Comparison of ENCODE assay signal across 11 cellular contexts in the genomic region with DNA sequence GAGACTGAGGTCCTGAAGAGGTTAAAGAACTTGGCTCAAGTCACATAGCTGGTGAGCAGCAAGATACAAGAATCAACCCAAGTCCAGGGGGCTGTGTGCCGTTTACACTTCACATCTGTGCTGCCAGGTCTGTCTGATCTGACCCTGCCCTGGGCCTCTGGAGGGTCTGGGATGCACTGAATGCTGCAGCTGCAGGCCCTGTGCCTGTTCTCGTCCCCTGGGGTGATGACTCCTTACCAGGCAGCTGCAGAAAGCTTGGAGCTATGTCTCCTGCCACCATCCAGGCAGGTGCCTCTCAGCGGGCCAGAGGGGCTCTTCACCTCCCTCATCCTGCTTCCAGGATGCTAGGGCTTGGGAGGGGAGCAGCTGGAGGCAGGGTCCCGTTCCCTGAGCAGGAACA.
A peak's percentile ranks its signal among the peaks of the same experiment; 100 is the strongest.
DNase-seq lines count a peak whose midpoint lies in the region; FAIRE-seq and TF ChIP-seq lines count a peak whose summit lies in the region.
"Had no signal": no experiment of that assay in that cellular context is flagged by ENCODE, and none has a peak within 500 bp of the region (broad histone marks: within the 10 kb centered on the region; RNA-seq: fewer than 3 reads in every experiment).

No MANE protein-coding gene starts in this region.

- H3K4me2 ChIP-seq in BLaER1: peak overlapping the region; percentile 50
- no peak overlapping the region for H3K4me2 ChIP-seq in osteoblast (ENCODE audit: insufficient read depth, low read length)
- H3K4me2 ChIP-seq: A549 had no signal

- TF ChIP-seq CTCF in HEK293 (tag by site-specific recombination; IDR thresholded peaks at IDR 0.05) (no peak), esophagus squamous epithelium (IDR thresholded peaks at IDR 0.05) (no peak), osteoblast (IDR thresholded peaks at IDR 0.05; ENCODE audit: extremely low read depth, low read depth, low read length) (no peak)

- H3K4me3 ChIP-seq in BLaER1 (no peak overlapping the region), HEK293 (ENCODE audit: low read depth, low read length) (no peak overlapping the region), esophagus squamous epithelium (no peak overlapping the region), osteoblast (ENCODE audit: insufficient read depth, low read length) (no peak overlapping the region)
- H3K4me3 ChIP-seq: A549 had no signal

- TF ChIP-seq POLR2A in esophagus squamous epithelium (IDR thresholded peaks at IDR 0.05) (no peak), GM12892 (IDR thresholded peaks at IDR 0.05; ENCODE audit: low read depth, low read length) (no peak)

- peaks cover 96% of the 10 kb centered on the region for H4K20me1 ChIP-seq in BLaER1
- no peaks in the 10 kb centered on the region for H4K20me1 ChIP-seq in osteoblast (ENCODE audit: insufficient read depth, low read length)

- CTCF ChIA-PET in HEK293 (lab: Yijun Ruan, JAX): interaction anchor here (0.6 to 3.2 kb wide), 8 partner anchors 9 to 232 kb away, joined by 3 to 13 read pairs (median 4); no protein-coding TSS in a partner anchor

- intact Hi-C loops in esophagus squamous epithelium (cut with DNase I): no loop called here

- H3K36me3 ChIP-seq in BLaER1: peaks cover 48% of the 10 kb centered on the region
- H3K36me3 ChIP-seq in HEK293 (ENCODE audit: control insufficient read depth in 2 of 2, insufficient read depth in 1 of 2, low read length in 2 of 2): no peaks in the 10 kb centered on the region
- H3K36me3 ChIP-seq in esophagus squamous epithelium: no peaks in the 10 kb centered on the region
- no peaks in the 10 kb centered on the region for H3K36me3 ChIP-seq in osteoblast (ENCODE audit: insufficient read depth, low read length)

- no peak overlapping the region for H3K27ac ChIP-seq in BLaER1
- no peak overlapping the region for H3K27ac ChIP-seq in HEK293 (ENCODE audit: extremely low read depth, low read depth, low read length)
- H3K27ac ChIP-seq in esophagus squamous epithelium: peak overlapping the region in 3 of 4 donors; percentile 16 to 78 (median 68)
- no peak overlapping the region for H3K27ac ChIP-seq in osteoblast (ENCODE audit: low read depth, low read length)
- H3K27ac ChIP-seq: HL-60 had no signal

- no peaks in the 10 kb centered on the region for H3K79me2 ChIP-seq in osteoblast (ENCODE audit: insufficient read depth, low read length)

- no peak for FAIRE-seq in GM12892 (lab: Jason Lieb, UNC)

- no peak overlapping the region for H3K9ac ChIP-seq in BLaER1

- H3K27me3 ChIP-seq in BLaER1 (no peaks in the 10 kb centered on the region), esophagus squamous epithelium (no peaks in the 10 kb centered on the region), osteoblast (ENCODE audit: insufficient read depth, low read length) (peaks cover 25% of the 10 kb centered on the region)

- 68 to 71% methylated on average over 1 to 2 of the region's 4 CpGs for WGBS in esophagus squamous epithelium, 2 donors

- POLR2A ChIA-PET in HEK293 (lab: Yijun Ruan, JAX): no interaction called here

- no peak overlapping the region for H2AFZ ChIP-seq in osteoblast (ENCODE audit: low read length)

- DNase-seq in esophagus squamous epithelium (lab: John Stamatoyannopoulos, UW): no peak
- DNase-seq in osteoblast (ENCODE audit: insufficient read length, low spot score, missing footprints): peak; percentile 68
- DNase-seq in epidermal melanocyte (ENCODE audit: insufficient read length, low spot score): no peak
- no peak for DNase-seq in GM12892 (ENCODE audit: insufficient read length)
- DNase-seq: CD4-positive, CD25-positive, alpha-beta regulatory T cell; DMS53; GF-D8 had no signal

- peaks cover 60% of the 10 kb centered on the region for H3K4me1 ChIP-seq in BLaER1
- no peaks in the 10 kb centered on the region for H3K4me1 ChIP-seq in HEK293 (ENCODE audit: control insufficient read depth, insufficient read depth, low read length)
- peaks cover 0 to 46% (median 9%) of the 10 kb centered on the region in 3 donors for H3K4me1 ChIP-seq in esophagus squamous epithelium
- H3K4me1 ChIP-seq in osteoblast (ENCODE audit: insufficient read depth, low read length): peaks cover 3% of the 10 kb centered on the region

- no peaks in the 10 kb centered on the region for H3K9me3 ChIP-seq in BLaER1
- H3K9me3 ChIP-seq in HEK293 (ENCODE audit: control insufficient read depth, insufficient read depth, low read depth, low read length): no peaks in the 10 kb centered on the region
- H3K9me3 ChIP-seq in esophagus squamous epithelium: no peaks in the 10 kb centered on the region
- H3K9me3 ChIP-seq in osteoblast (ENCODE audit: low read depth, low read length): no peaks in the 10 kb centered on the region
- H3K9me3 ChIP-seq: A549 had no signal

TF ChIP-seq in HEK293, 187 proteins besides CTCF, POLR2A, EP300 and RAD21:
- TF ChIP-seq ELK4 (IDR thresholded peaks at IDR 0.05; ENCODE audit: borderline replicate concordance, low read depth, low read length) (no peak), ZIC2 (tag by site-specific recombination; IDR thresholded peaks at IDR 0.05) (peak; percentile 19; the same call in 1 of the 2 replicates), ZBTB21 (tag by site-specific recombination; IDR thresholded peaks at IDR 0.05) (no peak), ZNF398 (tag by site-specific recombination; IDR thresholded peaks at IDR 0.05) (no peak), HIC1 (tag by site-specific recombination; IDR thresholded peaks at IDR 0.05) (no peak), ZNF366 (tag by site-specific recombination; conservative IDR thresholded peaks at IDR 0.05) (no peak), SP3 (tag by site-specific recombination; IDR thresholded peaks at IDR 0.05) (no peak)
- TF ChIP-seq, protein P1, sequence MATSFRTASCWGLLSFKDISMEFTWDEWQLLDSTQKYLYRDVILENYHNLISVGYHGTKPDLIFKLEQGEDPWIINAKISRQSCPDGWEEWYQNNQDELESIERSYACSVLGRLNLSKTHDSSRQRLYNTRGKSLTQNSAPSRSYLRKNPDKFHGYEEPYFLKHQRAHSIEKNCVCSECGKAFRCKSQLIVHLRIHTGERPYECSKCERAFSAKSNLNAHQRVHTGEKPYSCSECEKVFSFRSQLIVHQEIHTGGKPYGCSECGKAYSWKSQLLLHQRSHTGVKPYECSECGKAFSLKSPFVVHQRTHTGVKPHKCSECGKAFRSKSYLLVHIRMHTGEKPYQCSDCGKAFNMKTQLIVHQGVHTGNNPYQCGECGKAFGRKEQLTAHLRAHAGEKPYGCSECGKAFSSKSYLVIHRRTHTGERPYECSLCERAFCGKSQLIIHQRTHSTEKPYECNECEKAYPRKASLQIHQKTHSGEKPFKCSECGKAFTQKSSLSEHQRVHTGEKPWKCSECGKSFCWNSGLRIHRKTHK (tag by site-specific recombination; IDR thresholded peaks at IDR 0.05): no peak

Comparison
In these comparisons a context has a peak if more than half of its experiments do, and no peak if none do; other contexts are left out.
1. H3K27ac ChIP-seq: peak in esophagus squamous epithelium (3 of 4); none in BLaER1 (single experiment), HEK293 (single experiment) and osteoblast (single experiment).